9 cellular contexts compared by ENCODE assay signal in the genomic region with DNA sequence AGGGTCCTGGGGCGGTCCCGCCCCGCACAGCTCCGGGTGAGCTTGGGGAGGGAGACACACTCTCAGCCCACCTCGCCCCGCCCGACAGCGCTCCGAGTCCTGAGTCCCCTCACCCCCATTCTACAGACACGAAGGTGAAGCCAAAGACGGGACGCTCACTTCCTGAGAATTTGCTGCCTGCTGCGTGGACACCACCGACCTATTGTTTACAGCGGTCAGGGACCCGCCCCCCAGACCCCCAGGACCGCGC. TPM values are rescaled to one million over a fixed set of nuclear protein-coding genes. Genes with fewer than 3 reads are reported as not detected.
DNase-seq lines count a peak whose midpoint lies in the region; ATAC-seq and TF ChIP-seq lines count a peak whose summit lies in the region.
"Had no signal": no experiment of that assay in that cellular context is flagged by ENCODE, and none has a peak within 500 bp of the region (broad histone marks: within the 10 kb centered on the region; RNA-seq: fewer than 3 reads in every experiment).

No MANE protein-coding gene starts in this region.

- H3K9me3 ChIP-seq in BLaER1 treated with 17β-estradiol and CSF1 and Interleukin-3, amounts not matched to agents 10 nM and 100 nM (replicated peaks in 1 of 11) = peaks cover 73 to 96% (median 87%) of the 10 kb centered on the region in 11 experiments
- H3K9me3 ChIP-seq in testis = no peaks in the 10 kb centered on the region

- H4K20me1 ChIP-seq in BLaER1 treated with 17β-estradiol and CSF1 and Interleukin-3, amounts not matched to agents 10 nM and 100 nM = no peaks in the 10 kb centered on the region

- TF ChIP-seq POLR2A in testis (IDR thresholded peaks at IDR 0.05) = no peak

- ATAC-seq in HG02852 (IDR thresholded peaks at IDR 0.05; ENCODE audit: unreplicated experiment) = peak; percentile 5
- no peak for ATAC-seq in HG02884 (IDR thresholded peaks at IDR 0.05; ENCODE audit: unreplicated experiment)

- intact Hi-C loops in testis (cut with DNase I; ENCODE audit: low total_unique reads) = no loop called here

- TF ChIP-seq CTCF in testis (IDR thresholded peaks at IDR 0.05) = no peak

- peak overlapping the region; percentile 67 to 94 (median 90); a peak in 21 of 22 replicates for H3K9ac ChIP-seq in BLaER1 treated with 17β-estradiol and CSF1 and Interleukin-3, amounts not matched to agents 10 nM and 100 nM

- peak; percentile 59 for DNase-seq in testis
- no peak for DNase-seq in NCI-H1436 (lab: John Stamatoyannopoulos, UW)
- no peak for DNase-seq in HCEC 1CT

- peaks cover 31 to 35% (median 33%) of the 10 kb centered on the region in 11 experiments for H3K36me3 ChIP-seq in BLaER1 treated with 17β-estradiol and CSF1 and Interleukin-3, amounts not matched to agents 10 nM and 100 nM
- H3K36me3 ChIP-seq in testis (ENCODE audit: low read depth, missing control alignments) = no peaks in the 10 kb centered on the region

- H3K27ac ChIP-seq in BLaER1 treated with 17β-estradiol and CSF1 and Interleukin-3, amounts not matched to agents 10 nM and 100 nM = peak overlapping the region; percentile 77 to 94 (median 88); a peak in 20 of 22 replicates
- H3K27ac ChIP-seq in adipose tissue (ENCODE audit: low read depth, low read length) = peak overlapping the region; percentile 64
- H3K27ac ChIP-seq in layer of hippocampus (ENCODE audit: low read depth, low read length) = peak overlapping the region; percentile 95
- H3K27ac ChIP-seq in testis = peak overlapping the region; percentile 94 to 96

- H3K4me3 ChIP-seq in BLaER1 treated with 17β-estradiol and CSF1 and Interleukin-3, amounts not matched to agents 10 nM and 100 nM = peak overlapping the region; percentile 83 to 97 (median 94)
- H3K4me3 ChIP-seq in testis = peak overlapping the region; percentile 81 to 91

- WGBS in adipose tissue, 3 donors = 0% methylated on average over 13 to 18 of the region's 18 CpGs
- 0% methylated on average over 5 of the region's 18 CpGs; no CpG with 5 or more reads in 1 of the 2 donors for WGBS in testis, 2 donors

- peaks cover 0 to 26% (median 15%) of the 10 kb centered on the region in 11 experiments; a peak in 11 of 22 replicates for H3K27me3 ChIP-seq in BLaER1 treated with 17β-estradiol and CSF1 and Interleukin-3, amounts not matched to agents 10 nM and 100 nM
- H3K27me3 ChIP-seq in layer of hippocampus (ENCODE audit: control insufficient read depth, insufficient read depth, low read length) (no peaks in the 10 kb centered on the region), testis (no peaks in the 10 kb centered on the region)

- peaks cover 6 to 13% (median 8%) of the 10 kb centered on the region in 10 experiments; a peak in 15 of 20 replicates for H3K4me1 ChIP-seq in BLaER1 treated with 17β-estradiol and CSF1 and Interleukin-3, amounts not matched to agents 10 nM and 100 nM
- H3K4me1 ChIP-seq in testis = peaks cover 8% of the 10 kb centered on the region

- peak overlapping the region; percentile 53 to 90 (median 76); a peak in 21 of 22 replicates for H3K4me2 ChIP-seq in BLaER1 treated with 17β-estradiol and CSF1 and Interleukin-3, amounts not matched to agents 10 nM and 100 nM

RNA-seq across cellular contexts. Expression of a gene that starts 0.8 kb away (rescaled TPM):
- polyA plus RNA-seq in adipose tissue = 1 to 10 TPM; 2.6 to 2.8 (median 2.8) TPM
- 10 to 100 TPM; 30.0 to 30.6 TPM for total RNA-seq in testis
- 5.9 TPM for polyA plus RNA-seq in testis (ENCODE audit: insufficient read depth, low read depth, low replicate concordance)

RNA-seq across cellular contexts. Expression of a gene that starts 31.5 kb away (rescaled TPM):
- polyA plus RNA-seq in adipose tissue = under 1 TPM in 2 of 3 donors, not detected in 1; 0.03 to 0.06 TPM
- total RNA-seq in testis = 1 to 10 TPM; 5.2 to 6.5 TPM
- 1.2 TPM for polyA plus RNA-seq in testis (ENCODE audit: insufficient read depth, low read depth, low replicate concordance)
- total RNA-seq: left cardiac atrium had no signal
